In genomic region chr2:14621874-14622273, GRCh38 we compare ENCODE assay signal across 25 cellular contexts. TPM values are rescaled to one million over a fixed set of nuclear protein-coding genes. Genes with fewer than 3 reads are reported as not detected.
A peak's percentile ranks its signal among the peaks of the same experiment; 100 is the strongest.
DNase-seq lines count a peak whose midpoint lies in the region; ATAC-seq and TF ChIP-seq lines count a peak whose summit lies in the region.
"Had no signal": no experiment of that assay in that cellular context is flagged by ENCODE, and none has a peak within 500 bp of the region (broad histone marks: within the 10 kb centered on the region; RNA-seq: fewer than 3 reads in every experiment).

No MANE protein-coding gene starts in this region.

- no peak for TF ChIP-seq CTCF in dorsolateral prefrontal cortex (IDR thresholded peaks at IDR 0.05 in 54 of 56, conservative IDR thresholded peaks at IDR 0.05 in 2 of 56; ENCODE audit: low read depth in 1 of 56, partially characterized antibody in 56 of 56)

- no peak overlapping the region for H3K23ac ChIP-seq in mesendoderm (ENCODE audit: low read length)

- H3K4ac ChIP-seq in mesendoderm (ENCODE audit: low read depth, low read length), result no peak overlapping the region

- H3K4me1 Mint-ChIP-seq in T-helper 17 cell, result no peaks in the 10 kb centered on the region
- H3K4me1 Mint-ChIP-seq: CD14-positive monocyte; CD4-positive, alpha-beta memory T cell; CD4-positive, CD25-positive, alpha-beta regulatory T cell; CD8-positive, alpha-beta memory T cell had no signal

- no peaks in the 10 kb centered on the region for H3K4me1 ChIP-seq in mesendoderm (ENCODE audit: control insufficient read depth, low read depth, low read length)
- H3K4me1 ChIP-seq: BE2C, BLaER1 had no signal

- H3K36me3 ChIP-seq in mesendoderm (ENCODE audit: control insufficient read depth, insufficient read depth, low read length), result no peaks in the 10 kb centered on the region
- H3K36me3 ChIP-seq: BE2C, BLaER1 had no signal

- ATAC-seq in T-helper 17 cell, result no peak
- ATAC-seq: GM12878 had no signal

- H3K27me3 Mint-ChIP-seq in T-helper 17 cell, result no peaks in the 10 kb centered on the region

- H3K56ac ChIP-seq in mesendoderm (ENCODE audit: low read length), result no peak overlapping the region

- peak overlapping the region; percentile 28 for H3K27ac ChIP-seq in epithelial cell of prostate
- H3K27ac ChIP-seq in mesendoderm (ENCODE audit: low read depth, low read length), result no peak overlapping the region
- H3K27ac ChIP-seq in dorsolateral prefrontal cortex, result no peak overlapping the region
- H3K27ac ChIP-seq: BLaER1 had no signal

- H4K8ac ChIP-seq in mesendoderm (ENCODE audit: low read depth, low read length), result no peak overlapping the region

- H3K79me1 ChIP-seq in mesendoderm (ENCODE audit: low read length), result no peaks in the 10 kb centered on the region

- H2BK5ac ChIP-seq in mesendoderm (ENCODE audit: low read length), result no peak overlapping the region

- no peak overlapping the region for H4K5ac ChIP-seq in mesendoderm (ENCODE audit: low read length)

- H3K9ac ChIP-seq in mesendoderm (ENCODE audit: low read length), result no peak overlapping the region
- H3K9ac ChIP-seq: BLaER1 had no signal

- H3K79me2 ChIP-seq in mesendoderm (ENCODE audit: control insufficient read depth, insufficient read depth, low read length), result no peaks in the 10 kb centered on the region

- H3K4me3 ChIP-seq in mesendoderm (ENCODE audit: low read length) (no peak overlapping the region), dorsolateral prefrontal cortex (no peak overlapping the region)
- H3K4me3 ChIP-seq: BLaER1, GM12878 had no signal

- no peak overlapping the region for H2BK15ac ChIP-seq in mesendoderm (replicated peaks; ENCODE audit: low read depth)

- H3K27me3 ChIP-seq in mesendoderm (ENCODE audit: insufficient read depth, low read length, poor library complexity) (no peaks in the 10 kb centered on the region), dorsolateral prefrontal cortex (peaks cover 0 to 4% (median 0%) of the 10 kb centered on the region in 45 donors)
- H3K27me3 ChIP-seq: BLaER1 had no signal

- H3K4me2 ChIP-seq in mesendoderm (ENCODE audit: low read length), result no peak overlapping the region
- H3K4me2 ChIP-seq: BLaER1 had no signal

- no peak overlapping the region for H2AK5ac ChIP-seq in mesendoderm (ENCODE audit: low read length)

- no peak for DNase-seq in epithelial cell of prostate (ENCODE audit: low read depth, low spot score)
- DNase-seq in mesendoderm, result peak; percentile 21
- DNase-seq in OCI-M1 (lab: John Stamatoyannopoulos, UW), result no peak
- no peak for DNase-seq in T-helper 17 cell
- no peak for DNase-seq in dorsolateral prefrontal cortex
- DNase-seq: 8988T; ACHN; BE2C; C1 segment of cervical spinal cord; CD4-positive, alpha-beta memory T cell; CD4-positive, CD25-positive, alpha-beta regulatory T cell; CD8-positive, alpha-beta memory T cell; COR-L47; DMS 273 treated with DMSO at 0.1 percent for 48 hours; DMS153; DMS53; DMS79; DND-41; GDM1 had no signal

- H2BK120ac ChIP-seq in mesendoderm (ENCODE audit: low read depth, low read length), result no peak overlapping the region

- no CpG with 5 or more reads among the region's 3 CpGs for WGBS in mesendoderm (ENCODE audit: extremely low coverage, insufficient coverage, low lambda C conversion rate)

- H3K36me3 Mint-ChIP-seq in T-helper 17 cell (ENCODE audit: low read depth), result no peaks in the 10 kb centered on the region
- H3K36me3 Mint-ChIP-seq: CD14-positive monocyte; CD4-positive, CD25-positive, alpha-beta regulatory T cell; CD8-positive, alpha-beta memory T cell had no signal

- H3K9me3 ChIP-seq in T-helper 17 cell (ENCODE audit: control insufficient read depth, low read length, poor library complexity, severe bottlenecking), result no peaks in the 10 kb centered on the region
- H3K9me3 ChIP-seq: BE2C, BLaER1 had no signal

- no peak overlapping the region for H3K18ac ChIP-seq in mesendoderm (ENCODE audit: low read length)

- no peak overlapping the region for H3K4me3 Mint-ChIP-seq in T-helper 17 cell
- H3K4me3 Mint-ChIP-seq: CD14-positive monocyte; CD4-positive, alpha-beta memory T cell; CD4-positive, CD25-positive, alpha-beta regulatory T cell; CD8-positive, alpha-beta memory T cell had no signal

- H3K27ac Mint-ChIP-seq in T-helper 17 cell, result no peak overlapping the region
- H3K27ac Mint-ChIP-seq: CD14-positive monocyte; CD4-positive, alpha-beta memory T cell; CD4-positive, CD25-positive, alpha-beta regulatory T cell; CD8-positive, alpha-beta memory T cell had no signal

- intact Hi-C loops in dorsolateral prefrontal cortex (cut with DNase I), result no loop called here

RNA-seq across cellular contexts. Expression of gene LRATD1, which starts 10.6 kb away (rescaled TPM):
- polyA plus RNA-seq in mesendoderm (2013, experiment 1 of 2), result 0.34 TPM
- polyA plus RNA-seq in mesendoderm (2013, experiment 2 of 2), result 0.46 TPM
- not detected for total RNA-seq in T-helper 17 cell
- total RNA-seq in dorsolateral prefrontal cortex, result 100 to 1,000 TPM in 6 of 120 experiments, 10 to 100 TPM in 114; 14.1 to 125 (median 61.5) TPM
- total RNA-seq: A673; CD4-positive, alpha-beta memory T cell; CD4-positive, CD25-positive, alpha-beta regulatory T cell; CD8-positive, alpha-beta memory T cell; Daoy; G401; GM12878 had no signal
- polyA plus RNA-seq: CD14-positive monocyte; CD4-positive, alpha-beta memory T cell; CD4-positive, CD25-positive, alpha-beta regulatory T cell; CD8-positive, alpha-beta memory T cell had no signal

Comparison
In these comparisons a context has a peak if more than half of its experiments do, and no peak if none do; other contexts are left out.
1. RNA of gene LRATD1, which starts 10.6 kb away (total RNA-seq): 14.1 to 125 TPM in dorsolateral prefrontal cortex; not detected in T-helper 17 cell; every median in the first group is over 10 times any median in the second.